ENCODE assay signal across 8 cellular contexts in the genomic region with DNA sequence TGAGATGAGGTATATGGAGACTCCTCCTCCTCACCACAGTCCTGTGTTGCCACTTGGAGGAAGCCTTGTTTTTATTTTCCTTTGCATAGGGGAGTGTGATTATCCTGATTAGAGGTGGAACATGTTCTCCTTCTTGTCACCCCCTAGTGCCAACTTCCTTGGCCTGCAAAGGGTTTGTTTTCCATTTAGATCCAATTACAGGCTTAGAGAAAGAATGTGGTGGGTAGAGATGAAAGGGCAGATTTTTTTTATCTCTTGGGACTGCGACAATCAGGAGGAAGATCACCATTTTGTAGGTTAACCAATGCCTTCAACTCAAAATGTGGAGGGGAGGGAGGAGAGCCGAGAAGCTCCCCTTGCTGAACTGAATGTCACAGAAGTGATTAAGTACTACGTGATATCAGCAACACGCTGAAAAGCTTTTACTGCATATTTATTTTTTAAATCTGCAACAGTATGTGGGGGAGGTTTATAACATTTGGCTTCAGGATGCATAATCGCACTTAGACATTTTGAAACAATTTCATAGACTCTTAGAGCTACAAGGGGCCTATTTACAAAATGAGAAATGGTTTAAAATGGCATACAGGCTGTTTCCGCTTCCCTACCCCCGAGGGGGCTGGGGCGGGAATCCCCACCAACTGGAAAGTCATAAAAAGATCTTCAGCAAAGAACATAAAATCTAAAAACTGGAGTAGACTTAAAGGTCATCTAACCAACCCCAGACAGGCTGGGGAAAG. TPM values are rescaled to one million over a fixed set of nuclear protein-coding genes. Genes with fewer than 3 reads are reported as not detected.
DNase-seq lines count a peak whose midpoint lies in the region; ATAC-seq and TF ChIP-seq lines count a peak whose summit lies in the region.

No MANE protein-coding gene starts in this region.

- H3K36me3 ChIP-seq in lower lobe of right lung (no peaks in the 10 kb centered on the region), aorta (ENCODE audit: control insufficient read depth in 1 of 2, insufficient read depth in 2 of 2, low read length in 1 of 2) (peaks cover 0 to 8% of the 10 kb centered on the region in 2 donors), adrenal gland (replicated peaks in 1 of 2) (no peaks in the 10 kb centered on the region)

- H3K4me1 Mint-ChIP-seq in T-helper 2 cell treated with Interferon-gamma antibody and Interleukin-4, amounts not matched to agents 5 μg/mL and 100 μg/mL, for 36 hours (ENCODE audit: low read depth): peaks cover 7% of the 10 kb centered on the region

- peak; percentile 3 for DNase-seq in stimulated activated CD4-positive, alpha-beta T cell treated with anti-CD3 and anti-CD28 coated beads, Interleukin-4, amount 100 ng/mL, for 1 hour
- no peak for DNase-seq in stimulated activated CD4-positive, alpha-beta T cell treated with anti-CD3 and anti-CD28 coated beads, Interleukin-12 subunit alpha, Interleukin-12 subunit beta, amount 100 ng/mL, for 4 hours
- peak; percentile 29 for DNase-seq in T-helper 2 cell treated with Interferon-gamma antibody and Interleukin-4, amounts not matched to agents 5 μg/mL and 100 μg/mL, for 36 hours (ENCODE audit: low spot score)
- no peak for DNase-seq in lower lobe of right lung
- DNase-seq in aorta: no peak
- DNase-seq in AML-193 (lab: John Stamatoyannopoulos, UW): no peak
- no peak for DNase-seq in adrenal gland

- no peak for TF ChIP-seq POLR2A in adrenal gland (IDR thresholded peaks at IDR 0.05)

- no peaks in the 10 kb centered on the region for H3K9me3 ChIP-seq in lower lobe of right lung
- H3K9me3 ChIP-seq in aorta (ENCODE audit: control insufficient read depth, low read length): no peaks in the 10 kb centered on the region
- H3K9me3 ChIP-seq in adrenal gland (replicated peaks in 1 of 3): no peaks in the 10 kb centered on the region

- peak overlapping the region; percentile 72 for H3K27ac ChIP-seq in lower lobe of right lung
- peak overlapping the region; percentile 66 to 88 for H3K27ac ChIP-seq in aorta (ENCODE audit: low read depth in 1 of 2, low read length in 2 of 2)
- peak overlapping the region in 2 of 5 donors; percentile 1 to 6 for H3K27ac ChIP-seq in adrenal gland

- H3K4me3 ChIP-seq in lower lobe of right lung (peak overlapping the region; percentile 54), aorta (ENCODE audit: low read length in 2 of 2) (peak overlapping the region; percentile 90 to 92), adrenal gland (no peak overlapping the region)

- H3K36me3 Mint-ChIP-seq in T-helper 2 cell treated with Interferon-gamma antibody and Interleukin-4, amounts not matched to agents 5 μg/mL and 100 μg/mL, for 36 hours (ENCODE audit: low read depth): no peaks in the 10 kb centered on the region

- no peaks in the 10 kb centered on the region for H3K9me3 Mint-ChIP-seq in T-helper 2 cell treated with Interferon-gamma antibody and Interleukin-4, amounts not matched to agents 5 μg/mL and 100 μg/mL, for 36 hours

- 5 to 7% methylated on average over 8 of the region's 8 CpGs for WGBS in aorta, 2 donors
- 69 to 74% (median 71%) methylated on average over 8 of the region's 8 CpGs for WGBS in adrenal gland, 4 donors

- peaks cover 45% of the 10 kb centered on the region for H3K4me1 ChIP-seq in lower lobe of right lung
- peaks cover 0 to 3% of the 10 kb centered on the region in 2 donors for H3K4me1 ChIP-seq in aorta (ENCODE audit: control insufficient read depth in 1 of 2, insufficient read depth in 2 of 2, low read length in 2 of 2)
- H3K4me1 ChIP-seq in adrenal gland (replicated peaks in 1 of 2): peaks cover 9 to 67% of the 10 kb centered on the region in 2 donors

- H3K27me3 Mint-ChIP-seq in T-helper 2 cell treated with Interferon-gamma antibody and Interleukin-4, amounts not matched to agents 5 μg/mL and 100 μg/mL, for 36 hours (ENCODE audit: low read depth): peaks cover 17% of the 10 kb centered on the region

- H3K27me3 ChIP-seq in lower lobe of right lung (ENCODE audit: low read depth) (no peaks in the 10 kb centered on the region), aorta (ENCODE audit: control insufficient read depth in 1 of 2, insufficient read depth in 2 of 2, low read length in 1 of 2) (no peaks in the 10 kb centered on the region), adrenal gland (no peaks in the 10 kb centered on the region)

- no peak overlapping the region for H3K4me3 Mint-ChIP-seq in T-helper 2 cell treated with Interferon-gamma antibody and Interleukin-4, amounts not matched to agents 5 μg/mL and 100 μg/mL, for 36 hours

- H3K27ac Mint-ChIP-seq in T-helper 2 cell treated with Interferon-gamma antibody and Interleukin-4, amounts not matched to agents 5 μg/mL and 100 μg/mL, for 36 hours: no peak overlapping the region

- TF ChIP-seq CTCF in lower lobe of right lung (IDR thresholded peaks at IDR 0.05): no peak
- TF ChIP-seq CTCF in adrenal gland (IDR thresholded peaks at IDR 0.05): no peak

- ATAC-seq in lower lobe of right lung (no peak), aorta (ENCODE audit: low FRiP score) (no peak), GM18873 (IDR thresholded peaks at IDR 0.05; ENCODE audit: low FRiP score, unreplicated experiment) (no peak)

- intact Hi-C loops in lower lobe of right lung (cut with DNase I): no loop called here
- intact Hi-C loops in aorta (cut with DNase I): loop anchor here (5.0 kb wide), 1 partner anchor 47 kb away; no protein-coding TSS in a partner anchor
- intact Hi-C loops in adrenal gland (cut with DNase I): no loop called here

RNA-seq across cellular contexts. Expression of a gene that starts 2.4 kb away (rescaled TPM):
- total RNA-seq in lower lobe of right lung: 93.6 TPM
- 1,000 to 10,000 TPM in 1 of 2 donors, 100 to 1,000 TPM in 1; 192 to 1,289 TPM for total RNA-seq in aorta
- 100 to 1,000 TPM; 347 to 416 TPM for polyA plus RNA-seq in aorta
- total RNA-seq in adrenal gland: 10 to 100 TPM in 6 of 8 donors, 1 to 10 TPM in 2; 4.8 to 26.5 (median 20.5) TPM
- 10 to 100 TPM in 2 of 3 donors, 1 to 10 TPM in 1; 7.0 to 23.9 (median 10.4) TPM for polyA plus RNA-seq in adrenal gland

Comparison
In these comparisons a context has a peak if more than half of its experiments do, and no peak if none do; other contexts are left out.
1. DNase-seq: peak in stimulated activated CD4-positive, alpha-beta T cell treated with anti-CD3 and anti-CD28 coated beads, Interleukin-4, amount 100 ng/mL, for 1 hour (single experiment) and T-helper 2 cell treated with Interferon-gamma antibody and Interleukin-4, amounts not matched to agents 5 μg/mL and 100 μg/mL, for 36 hours (single experiment); none in stimulated activated CD4-positive, alpha-beta T cell treated with anti-CD3 and anti-CD28 coated beads, Interleukin-12 subunit alpha, Interleukin-12 subunit beta, amount 100 ng/mL, for 4 hours (single experiment), lower lobe of right lung (single experiment), aorta (0 of 2), AML-193 (0 of 2) and adrenal gland (0 of 7).
2. H3K4me3 ChIP-seq: peak in lower lobe of right lung (single experiment) and aorta (2 of 2); none in adrenal gland (0 of 4).
3. intact Hi-C loops: an anchor here in aorta (5.0 kb wide); none called in lower lobe of right lung and adrenal gland.